8 cellular contexts compared by ENCODE assay signal in genomic region chr4:75939890-75940691, GRCh38. TPM values are rescaled to one million over a fixed set of nuclear protein-coding genes. Genes with fewer than 3 reads are reported as not detected.
DNase-seq lines count a peak whose midpoint lies in the region; ATAC-seq lines count a peak whose summit lies in the region.

No MANE protein-coding gene starts in this region.

- H3K9me3 Mint-ChIP-seq in effector memory CD8-positive, alpha-beta T cell: no peaks in the 10 kb centered on the region

- H3K4me1 Mint-ChIP-seq in effector memory CD8-positive, alpha-beta T cell (ENCODE audit: low read depth in 2 of 2): peaks cover 8 to 16% of the 10 kb centered on the region in 2 donors

- peak overlapping the region; percentile 91 to 95 for H3K27ac Mint-ChIP-seq in effector memory CD8-positive, alpha-beta T cell

- DNase-seq in SHP77 (lab: John Stamatoyannopoulos, UW) (peak; percentile 54 to 63), SHP77 treated with DMSO at 0.1 percent for 48 hours (lab: John Stamatoyannopoulos, UW) (no peak), NCI-H2227 treated with DMSO at 0.1 percent for 48 hours (lab: John Stamatoyannopoulos, UW) (peak; percentile 20), mesenteric fat pad (ENCODE audit: low spot score) (peak; percentile 92)
- peak; percentile 35 to 55 for DNase-seq in activated CD8-positive, alpha-beta memory T cell treated with anti-CD3 and anti-CD28 coated beads for 4 hours (ENCODE audit: low read depth in 2 of 2)
- peak; percentile 55 to 63 (median 56) for DNase-seq in effector memory CD8-positive, alpha-beta T cell
- peak; percentile 48 for DNase-seq in stimulated activated CD8-positive, alpha-beta memory T cell treated with anti-CD3 and anti-CD28 coated beads, Interleukin-15, amount 100 ng/mL, for 24 hours (ENCODE audit: low read depth)

- peak; percentile 64 for ATAC-seq in HG02798 (IDR thresholded peaks at IDR 0.05; ENCODE audit: poor library complexity, unreplicated experiment)
- ATAC-seq in effector memory CD8-positive, alpha-beta T cell (replicated peaks): peak; percentile 69

- H3K27me3 Mint-ChIP-seq in effector memory CD8-positive, alpha-beta T cell: no peaks in the 10 kb centered on the region

- H3K4me3 Mint-ChIP-seq in effector memory CD8-positive, alpha-beta T cell: peak overlapping the region; percentile 96 to 97

- peaks cover 21% of the 10 kb centered on the region for H3K36me3 Mint-ChIP-seq in effector memory CD8-positive, alpha-beta T cell (ENCODE audit: insufficient read depth)

RNA-seq across cellular contexts. Expression of gene NAAA, which starts 0.7 kb away (rescaled TPM):
- 16.4 TPM for total RNA-seq in mesenteric fat pad

RNA-seq across cellular contexts. Expression of gene PPEF2, which starts 37.8 kb away (rescaled TPM):
- not detected for total RNA-seq in mesenteric fat pad

RNA-seq across cellular contexts. Expression of gene SDAD1, which starts 50.7 kb away (rescaled TPM):
- 39.1 TPM for total RNA-seq in mesenteric fat pad
